ENCODE assay signal across 27 cellular contexts in genomic region chr15:98513428-98513991, GRCh38.
"Had no signal": no experiment of that assay in that cellular context is flagged by ENCODE, and none has a peak within 500 bp of the region (broad histone marks: within the 10 kb centered on the region; RNA-seq: fewer than 3 reads in every experiment).

No MANE protein-coding gene starts in this region.

- H3K36me3 ChIP-seq: brain microvascular endothelial cell, gastroesophageal sphincter, heart right ventricle had no signal

- H3K27ac ChIP-seq: brain microvascular endothelial cell, gastroesophageal sphincter, heart right ventricle had no signal

- ATAC-seq: activated CD4-positive, alpha-beta T cell treated with anti-CD3 and anti-CD28 coated beads for 36 hours; activated naive CD4-positive, alpha-beta T cell treated with anti-CD3 and anti-CD28 coated beads, Interleukin-2, amount 50 U/mL, for 72 hours; activated T-helper 17 cell treated with anti-CD3 and anti-CD28 coated beads, Interleukin-2, amount 50 U/mL, for 72 hours; gastroesophageal sphincter; heart right ventricle; left ventricle myocardium superior; sciatic nerve; stimulated activated naive B cell treated with anti-CD40 and anti-IgM and Interleukin-4, amounts not matched to agents 10 μg/mL and 1 μg/mL and 100 μg/mL, for 72 hours had no signal

- H3K36me3 Mint-ChIP-seq: activated naive CD4-positive, alpha-beta T cell treated with anti-CD3 and anti-CD28 coated beads, Interleukin-2, amount 50 U/mL, for 72 hours; stimulated activated naive B cell treated with anti-CD40 and anti-IgM and Interleukin-4, amounts not matched to agents 10 μg/mL and 1 μg/mL and 100 μg/mL, for 72 hours; type B pancreatic cell had no signal

- DNase-seq: activated B cell treated with CpG ODN at 0.5 μM for 24 hours; activated CD4-positive, alpha-beta T cell treated with anti-CD3 and anti-CD28 coated beads for 36 hours; activated CD4-positive, alpha-beta T cell treated with anti-CD3 and anti-CD28 coated beads, Interleukin-2, amount 50 U/mL, for 4 hours; activated CD8-positive, alpha-beta memory T cell treated with anti-CD3 and anti-CD28 coated beads for 24 hours; activated CD8-positive, alpha-beta memory T cell treated with anti-CD3 and anti-CD28 coated beads, Interleukin-2, amount 50 U/mL, for 4 hours; activated T-cell treated with anti-CD3 and anti-CD28 coated beads, Interleukin-2, amount 50 U/mL, for 24 hours; aorta; brain microvascular endothelial cell; caudate nucleus; effector CD8-positive, alpha-beta T cell; heart right ventricle; kidney; left ventricle myocardium superior; mesenchymal stem cell; mucosa of descending colon; nucleus accumbens; stimulated activated CD4-positive, alpha-beta T cell treated with anti-CD3 and anti-CD28 coated beads, Interleukin-15, amount 100 ng/mL, for 24 hours; stimulated activated naive B cell treated with anti-CD40 and anti-IgM and Interleukin-4, amounts not matched to agents 10 μg/mL and 1 μg/mL and 100 μg/mL, for 72 hours; T1000 had no signal

- H3K27me3 ChIP-seq: brain microvascular endothelial cell, gastroesophageal sphincter had no signal

- H3K4me1 Mint-ChIP-seq: activated B cell treated with CpG ODN at 0.5 μM for 24 hours; activated CD4-positive, alpha-beta T cell treated with anti-CD3 and anti-CD28 coated beads for 36 hours; activated T-helper 17 cell treated with anti-CD3 and anti-CD28 coated beads, Interleukin-2, amount 50 U/mL, for 72 hours; stimulated activated naive B cell treated with anti-CD40 and anti-IgM and Interleukin-4, amounts not matched to agents 10 μg/mL and 1 μg/mL and 100 μg/mL, for 72 hours had no signal

- H3K4me1 ChIP-seq: gastroesophageal sphincter, heart right ventricle had no signal

- H3K9me3 Mint-ChIP-seq: activated B cell treated with CpG ODN at 0.5 μM for 24 hours; activated naive CD4-positive, alpha-beta T cell treated with anti-CD3 and anti-CD28 coated beads, Interleukin-2, amount 50 U/mL, for 72 hours; activated T-cell treated with anti-CD3 and anti-CD28 coated beads, Interleukin-2, amount 50 U/mL, for 24 hours; activated T-helper 17 cell treated with anti-CD3 and anti-CD28 coated beads, Interleukin-2, amount 50 U/mL, for 72 hours; dendritic cell treated with granulocyte-macrophage colony-stimulating factor and Interleukin-4, amounts not matched to agents 40 ng/mL and 50 ng/mL, for 4 days; T-helper 1 cell treated with Interleukin-12 subunit alpha and Interleukin-12 subunit beta and Interleukin-4 antibody, amounts not matched to agents 30 μg/mL and 1 μg/mL, for 36 hours; type B pancreatic cell had no signal

- H3K4me3 Mint-ChIP-seq: activated B cell treated with CpG ODN at 0.5 μM for 24 hours; activated CD4-positive, alpha-beta T cell treated with anti-CD3 and anti-CD28 coated beads for 36 hours; activated T-cell treated with anti-CD3 and anti-CD28 coated beads, Interleukin-2, amount 50 U/mL, for 24 hours; activated T-helper 17 cell treated with anti-CD3 and anti-CD28 coated beads, Interleukin-2, amount 50 U/mL, for 72 hours; dendritic cell treated with granulocyte-macrophage colony-stimulating factor and Interleukin-4, amounts not matched to agents 40 ng/mL and 50 ng/mL, for 4 days; stimulated activated naive B cell treated with anti-CD40 and anti-IgM and Interleukin-4, amounts not matched to agents 10 μg/mL and 1 μg/mL and 100 μg/mL, for 72 hours; T-helper 1 cell treated with Interleukin-12 subunit alpha and Interleukin-12 subunit beta and Interleukin-4 antibody, amounts not matched to agents 30 μg/mL and 1 μg/mL, for 36 hours; type B pancreatic cell had no signal

- H3K27ac Mint-ChIP-seq: activated B cell treated with CpG ODN at 0.5 μM for 24 hours; activated CD4-positive, alpha-beta T cell treated with anti-CD3 and anti-CD28 coated beads for 36 hours; activated T-cell treated with anti-CD3 and anti-CD28 coated beads, Interleukin-2, amount 50 U/mL, for 24 hours; activated T-helper 17 cell treated with anti-CD3 and anti-CD28 coated beads, Interleukin-2, amount 50 U/mL, for 72 hours; dendritic cell treated with granulocyte-macrophage colony-stimulating factor and Interleukin-4, amounts not matched to agents 40 ng/mL and 50 ng/mL, for 4 days; stimulated activated naive B cell treated with anti-CD40 and anti-IgM and Interleukin-4, amounts not matched to agents 10 μg/mL and 1 μg/mL and 100 μg/mL, for 72 hours; T-helper 1 cell treated with Interleukin-12 subunit alpha and Interleukin-12 subunit beta and Interleukin-4 antibody, amounts not matched to agents 30 μg/mL and 1 μg/mL, for 36 hours; type B pancreatic cell had no signal

- H3K4me2 ChIP-seq: smooth muscle cell had no signal

- H3K9me3 ChIP-seq: gastroesophageal sphincter, heart right ventricle, mucosa of descending colon had no signal

- H3K4me3 ChIP-seq: gastroesophageal sphincter, heart right ventricle, mucosa of descending colon, smooth muscle cell had no signal
